21 cellular contexts compared by ENCODE assay signal in genomic region chr18:76767954-76768353, GRCh38. TPM values are rescaled to one million over a fixed set of nuclear protein-coding genes. Genes with fewer than 3 reads are reported as not detected.
DNase-seq lines count a peak whose midpoint lies in the region; ATAC-seq, FAIRE-seq and TF ChIP-seq lines count a peak whose summit lies in the region.
"Had no signal": no experiment of that assay in that cellular context is flagged by ENCODE, and none has a peak within 500 bp of the region (broad histone marks: within the 10 kb centered on the region; RNA-seq: fewer than 3 reads in every experiment).

No MANE protein-coding gene starts in this region.

- H3K79me2 ChIP-seq in HepG2 (ENCODE audit: insufficient read depth, low read length), result no peaks in the 10 kb centered on the region

- no peak overlapping the region for H4K91ac ChIP-seq in IMR-90 (ENCODE audit: insufficient read depth, low read depth, low read length)

- H3K14ac ChIP-seq in IMR-90 (replicated peaks; ENCODE audit: low read depth, low read length), result no peak overlapping the region

- no peak overlapping the region for H4K5ac ChIP-seq in IMR-90 (ENCODE audit: low read depth, low read length)

- H3K27me3 Mint-ChIP-seq in activated T-cell treated with anti-CD3 and anti-CD28 coated beads, Interleukin-2, amount 50 U/mL, for 4 hours (ENCODE audit: low read depth), result peaks cover 6% of the 10 kb centered on the region
- H3K27me3 Mint-ChIP-seq in type B pancreatic cell, result no peaks in the 10 kb centered on the region
- H3K27me3 Mint-ChIP-seq: CD4-positive, CD25-positive, alpha-beta regulatory T cell had no signal

- WGBS in HepG2 (ENCODE audit: low lambda C conversion rate), result 25% methylated on average over 1 of the region's 1 CpG
- WGBS in right lobe of liver (ENCODE audit: insufficient coverage, low coverage, low lambda C conversion rate, missing lambda C conversion rate), result 73% methylated on average over 1 of the region's 1 CpG
- WGBS in IMR-90 (ENCODE audit: extremely low coverage in 2 of 2, insufficient read length in 1 of 2), 2 experiments, result no CpG with 5 or more reads among the region's 1 CpG

- CTCF ChIA-PET in HepG2 (lab: Yijun Ruan, JAX; ENCODE audit: low intra/inter-chr PET ratio, low total read pairs) (no interaction called here), IMR-90 (lab: Yijun Ruan, JAX) (no interaction called here)

- no peak overlapping the region for H2BK15ac ChIP-seq in IMR-90 (ENCODE audit: low read depth, low read length)

- H3K27ac ChIP-seq in HepG2 (ENCODE audit: extremely low read length, insufficient read depth, low read length) (no peak overlapping the region), right lobe of liver (no peak overlapping the region), IMR-90 (ENCODE audit: insufficient read depth, low read length) (no peak overlapping the region)
- H3K27ac ChIP-seq: BLaER1, C4-2B, GM23248 had no signal

- TF ChIP-seq RAD21 in HepG2 (CRISPR knock-in tag; IDR thresholded peaks at IDR 0.05) (no peak), IMR-90 (IDR thresholded peaks at IDR 0.05; ENCODE audit: low read length) (no peak)

- BruUV-seq in HepG2 (replicated peaks; lab: Mats Ljungman, UMichigan) (no TSS peak), IMR-90 (replicated peaks; lab: Mats Ljungman, UMichigan) (no TSS peak)

- H3K4me1 ChIP-seq in HepG2 (ENCODE audit: insufficient read depth, low read length), result peaks cover 31% of the 10 kb centered on the region
- no peaks in the 10 kb centered on the region for H3K4me1 ChIP-seq in right lobe of liver
- H3K4me1 ChIP-seq in IMR-90 (ENCODE audit: control insufficient read depth, insufficient read depth, low read length), result no peaks in the 10 kb centered on the region
- H3K4me1 ChIP-seq: BLaER1, Caco-2 had no signal

- H3K4me3 Mint-ChIP-seq in activated T-cell treated with anti-CD3 and anti-CD28 coated beads, Interleukin-2, amount 50 U/mL, for 4 hours, result no peak overlapping the region
- H3K4me3 Mint-ChIP-seq in type B pancreatic cell, result no peak overlapping the region
- H3K4me3 Mint-ChIP-seq: B cell; CD4-positive, CD25-positive, alpha-beta regulatory T cell; CD8-positive, alpha-beta T cell had no signal

- no peak overlapping the region for H2BK5ac ChIP-seq in IMR-90 (ENCODE audit: low read depth, low read length, poor library complexity, severe bottlenecking)

- peaks cover 9% of the 10 kb centered on the region for H3K4me1 Mint-ChIP-seq in activated T-cell treated with anti-CD3 and anti-CD28 coated beads, Interleukin-2, amount 50 U/mL, for 4 hours (ENCODE audit: low read depth)
- H3K4me1 Mint-ChIP-seq in type B pancreatic cell (ENCODE audit: unreplicated experiment), result peaks cover 8% of the 10 kb centered on the region
- H3K4me1 Mint-ChIP-seq: B cell had no signal

- H4K8ac ChIP-seq in IMR-90 (ENCODE audit: low read depth in 2 of 2, low read length in 2 of 2), result no peak overlapping the region

- FAIRE-seq in HepG2 (lab: Jason Lieb, UNC), result no peak
- FAIRE-seq in bronchial epithelial cell (lab: Jason Lieb, UNC), result no peak
- FAIRE-seq: G401.6, GM12892, GM19239, H1 had no signal

- intact Hi-C loops in HepG2 (cut with micrococcal nuclease; ENCODE audit: unreplicated experiment) (no loop called here), right lobe of liver (cut with DNase I) (no loop called here), IMR-90 (cut with micrococcal nuclease) (no loop called here)

- no peak overlapping the region for H2AK9ac ChIP-seq in IMR-90 (replicated peaks; ENCODE audit: low read depth, low read length, poor library complexity)

- H2BK120ac ChIP-seq in IMR-90 (ENCODE audit: low read depth, low read length), result no peak overlapping the region

- no peak overlapping the region for H3K56ac ChIP-seq in IMR-90 (ENCODE audit: extremely low read depth, insufficient read depth, low read length)

- no peaks in the 10 kb centered on the region for H3K36me3 Mint-ChIP-seq in activated T-cell treated with anti-CD3 and anti-CD28 coated beads, Interleukin-2, amount 50 U/mL, for 4 hours (ENCODE audit: insufficient read depth)
- H3K36me3 Mint-ChIP-seq in type B pancreatic cell, result no peaks in the 10 kb centered on the region
- H3K36me3 Mint-ChIP-seq: CD8-positive, alpha-beta T cell had no signal

- H3K4ac ChIP-seq in IMR-90 (ENCODE audit: low read depth, low read length), result no peak overlapping the region

- H3K79me1 ChIP-seq in IMR-90 (ENCODE audit: low read depth in 1 of 2, low read length in 2 of 2), result no peaks in the 10 kb centered on the region

- no peaks in the 10 kb centered on the region for H3K36me3 ChIP-seq in HepG2 (replicated peaks in 1 of 2; ENCODE audit: control insufficient read depth in 1 of 2, insufficient read depth in 2 of 2, low read length in 2 of 2)
- H3K36me3 ChIP-seq in right lobe of liver, result no peaks in the 10 kb centered on the region
- no peaks in the 10 kb centered on the region for H3K36me3 ChIP-seq in IMR-90 (ENCODE audit: control insufficient read depth, insufficient read depth, low read length)
- no peaks in the 10 kb centered on the region for H3K36me3 ChIP-seq in bronchial epithelial cell (ENCODE audit: control insufficient read depth, insufficient read depth, low read length)
- H3K36me3 ChIP-seq: BLaER1 had no signal

- TF ChIP-seq POLR2A in HepG2 (IDR thresholded peaks at IDR 0.05; ENCODE audit: insufficient read depth in 1 of 2, low read depth in 2 of 2, low read length in 2 of 2) (no peak), right lobe of liver (IDR thresholded peaks at IDR 0.05) (no peak), IMR-90 (IDR thresholded peaks at IDR 0.05; ENCODE audit: low read depth, low read length) (no peak)

- peaks cover 18% of the 10 kb centered on the region for H3K9me3 Mint-ChIP-seq in activated T-cell treated with anti-CD3 and anti-CD28 coated beads, Interleukin-2, amount 50 U/mL, for 4 hours
- peaks cover 19% of the 10 kb centered on the region for H3K9me3 Mint-ChIP-seq in type B pancreatic cell

- no peak overlapping the region for H3K27ac Mint-ChIP-seq in type B pancreatic cell
- H3K27ac Mint-ChIP-seq: B cell; CD8-positive, alpha-beta T cell had no signal

- TF ChIP-seq EP300 in HepG2 (IDR thresholded peaks at IDR 0.05; ENCODE audit: low read depth in 2 of 2, low read length in 2 of 2), result no peak
- no peak for TF ChIP-seq EP300 in HepG2 (CRISPR knock-in tag; IDR thresholded peaks at IDR 0.05; ENCODE audit: borderline replicate concordance)

- H3K18ac ChIP-seq in IMR-90 (ENCODE audit: low read depth, low read length), result no peak overlapping the region

- DNase-seq in HepG2 (ENCODE audit: low spot score) (no peak), right lobe of liver (no peak), IMR-90 (no peak), bronchial epithelial cell (ENCODE audit: low read depth) (peak; percentile 52), type B pancreatic cell (ENCODE audit: extremely low spot score, unreplicated experiment) (no peak)
- no peak for DNase-seq in activated T-cell treated with anti-CD3 and anti-CD28 coated beads, Interleukin-2, amount 50 U/mL, for 4 hours
- DNase-seq: Caco-2; CD4-positive, CD25-positive, alpha-beta regulatory T cell; CD8-positive, alpha-beta T cell; DMS153; DMS79 treated with DMSO at 0.1 percent for 48 hours; GM23248; H7; HCEC 1CT had no signal

- no peak overlapping the region for H2BK20ac ChIP-seq in IMR-90 (ENCODE audit: low read depth, low read length)

- no peaks in the 10 kb centered on the region for H3K9me3 ChIP-seq in HepG2 (ENCODE audit: low read length)
- H3K9me3 ChIP-seq in right lobe of liver, result peaks cover 0 to 6% (median 0%) of the 10 kb centered on the region in 4 donors
- H3K9me3 ChIP-seq in IMR-90 (ENCODE audit: control insufficient read depth, insufficient read depth, low read length), result no peaks in the 10 kb centered on the region; the same call in 1 of the 2 replicates
- H3K9me3 ChIP-seq: Caco-2 had no signal

- in situ Hi-C loops in HepG2 (cut with HindIII; ENCODE audit: extremely low pct_ligation_motif_present, low pct_unique_long_range_greater_than_20kb) (no loop called here), IMR-90 (cut with MboI; ENCODE audit: low sequenced_read_pairs) (no loop called here)

- no peak overlapping the region for H3K4me2 ChIP-seq in HepG2 (ENCODE audit: low read depth, low read length)
- no peak overlapping the region for H3K4me2 ChIP-seq in IMR-90 (ENCODE audit: low read depth, low read length)
- H3K4me2 ChIP-seq: BLaER1 had no signal

- no peak for ATAC-seq in HepG2
- ATAC-seq in right lobe of liver, result no peak
- ATAC-seq in IMR-90 (ENCODE audit: low read depth), result no peak
- no peak for ATAC-seq in activated T-cell treated with anti-CD3 and anti-CD28 coated beads, Interleukin-2, amount 50 U/mL, for 4 hours
- ATAC-seq: CD8-positive, alpha-beta T cell had no signal

- no peak overlapping the region for H3K23ac ChIP-seq in IMR-90 (ENCODE audit: low read depth, low read length)

- H3K27me3 ChIP-seq in HepG2 (ENCODE audit: control insufficient read depth in 1 of 2, insufficient read depth in 2 of 2, low read length in 2 of 2) (peaks cover 3 to 4% of the 10 kb centered on the region in 2 experiments; a peak in 1 of 5 replicates), right lobe of liver (no peaks in the 10 kb centered on the region), IMR-90 (ENCODE audit: control insufficient read depth, insufficient read depth, low read length) (peaks cover 6% of the 10 kb centered on the region), bronchial epithelial cell (ENCODE audit: control insufficient read depth, insufficient read depth, low read length) (peaks cover 1% of the 10 kb centered on the region)
- H3K27me3 ChIP-seq: BLaER1 had no signal

- TF ChIP-seq CTCF in HepG2 (CRISPR knock-in tag; IDR thresholded peaks at IDR 0.05) (no peak), right lobe of liver (IDR thresholded peaks at IDR 0.05) (no peak), IMR-90 (conservative IDR thresholded peaks at IDR 0.05; ENCODE audit: low read depth, low read length) (no peak), bronchial epithelial cell (IDR thresholded peaks at IDR 0.05; ENCODE audit: insufficient read depth, low read length, severe bottlenecking) (no peak), type B pancreatic cell (conservative IDR thresholded peaks at IDR 0.05) (no peak)

- no peak overlapping the region for H3K4me3 ChIP-seq in HepG2 (replicated peaks in 1 of 3; ENCODE audit: insufficient read depth in 1 of 3, low read depth in 2 of 3, low read length in 3 of 3)
- no peak overlapping the region for H3K4me3 ChIP-seq in right lobe of liver
- H3K4me3 ChIP-seq in IMR-90 (ENCODE audit: insufficient read depth, low read depth, low read length), result no peak overlapping the region
- H3K4me3 ChIP-seq in bronchial epithelial cell (ENCODE audit: low read depth, low read length), result no peak overlapping the region
- H3K4me3 ChIP-seq: BLaER1, GM23248 had no signal

- H4K20me1 ChIP-seq in HepG2 (ENCODE audit: insufficient read depth, low read length) (no peaks in the 10 kb centered on the region), IMR-90 (ENCODE audit: insufficient read depth, low read length) (no peaks in the 10 kb centered on the region)
- H4K20me1 ChIP-seq: BLaER1 had no signal

- POLR2A ChIA-PET in HepG2 (lab: Yijun Ruan, JAX), result no interaction called here
- POLR2A ChIA-PET in IMR-90 (lab: Charles Lee; ENCODE audit: unreplicated experiment), result no interaction called here

- no peak overlapping the region for H2AK5ac ChIP-seq in IMR-90 (ENCODE audit: low read depth, low read length)

- no peaks in the 10 kb centered on the region for H3K9me1 ChIP-seq in IMR-90 (ENCODE audit: insufficient read depth, low read length)

- H2AFZ ChIP-seq in HepG2 (ENCODE audit: low read length) (no peak overlapping the region), IMR-90 (replicated peaks; ENCODE audit: low read length, poor library complexity) (no peak overlapping the region)
- H2AFZ ChIP-seq: GM23248 had no signal

- dilution Hi-C loops in IMR-90 (cut with HindIII; ENCODE audit: low sequenced_read_pairs, unreplicated experiment), result no loop called here

- no peak overlapping the region for H3K9ac ChIP-seq in HepG2 (ENCODE audit: insufficient read depth, low read depth, low read length)
- H3K9ac ChIP-seq in IMR-90 (ENCODE audit: low read depth, low read length), result no peak overlapping the region
- H3K9ac ChIP-seq: BLaER1, GM23248 had no signal

RNA-seq across cellular contexts. Expression of gene ZNF236, which starts 54.4 kb away (rescaled TPM):
- total RNA-seq in HepG2 (2016; rRNA removed; fragmentation: Illumina TruSeq; extraction: Trizol) (7.2 and 9.2 TPM in 2 replicates), right lobe of liver (1 to 10 TPM; 3.8 to 7.6 (median 5.8) TPM), IMR-90 (2012; rRNA removed) (9.7 and 11.1 TPM in 2 replicates), bronchial epithelial cell (5.3 and 6.4 TPM in 2 replicates), type B pancreatic cell (ENCODE audit: low replicate concordance) (14.3 and 20.2 TPM in 2 replicates)
- 61.5 and 67.5 TPM in 2 replicates for total RNA-seq in HepG2 (2016; cell fraction: cytosol; rRNA removed; fragmentation: Illumina TruSeq; extraction: Trizol; ENCODE audit: low read depth)
- 7.3 and 7.5 TPM in 2 replicates for total RNA-seq in HepG2 (2016; cell fraction: insoluble cytoplasmic fraction; rRNA removed; fragmentation: Illumina TruSeq; extraction: Trizol)
- 27.9 and 29.6 TPM in 2 replicates for total RNA-seq in HepG2 (2016; cell fraction: membrane; rRNA removed; fragmentation: Illumina TruSeq; extraction: Trizol)
- total RNA-seq in HepG2 (2016; cell fraction: nucleus; rRNA removed; fragmentation: Illumina TruSeq; extraction: Trizol), result 11.9 and 13.5 TPM in 2 replicates
- polyA plus RNA-seq in HepG2 (2011; rRNA removed) (3.0 and 3.4 TPM in 2 replicates), IMR-90 (2012; rRNA removed) (3.4 and 3.6 TPM in 2 replicates)
- polyA plus RNA-seq in HepG2 (2011; cell fraction: cytosol; rRNA removed), result 1.9 TPM in 2 replicates
- 10.0 and 10.5 TPM in 2 replicates for polyA plus RNA-seq in HepG2 (2011; cell fraction: nucleus; rRNA removed)
- 1.7 and 2.1 TPM in 2 replicates for polyA plus RNA-seq in HepG2 (2012)
- polyA plus RNA-seq in HepG2 (2016; cell fraction: cytosol; fragmentation: Illumina TruSeq; extraction: Trizol; ENCODE audit: low read depth), result 0.10 TPM in 2 replicates
- polyA plus RNA-seq in HepG2 (2016; cell fraction: insoluble cytoplasmic fraction; fragmentation: Illumina TruSeq; extraction: Trizol; ENCODE audit: low read depth), result 2.1 and 2.7 TPM in 2 replicates
- polyA plus RNA-seq in HepG2 (2016; cell fraction: membrane; fragmentation: Illumina TruSeq; extraction: Trizol; ENCODE audit: low read depth), result 0.42 and 0.51 TPM in 2 replicates
- polyA plus RNA-seq in HepG2 (2016; cell fraction: nucleus; fragmentation: Illumina TruSeq; extraction: Trizol; ENCODE audit: insufficient read depth, low read depth), result 5.6 and 6.3 TPM in 2 replicates
- polyA minus RNA-seq in HepG2 (2011; rRNA and poly(A)+ RNA removed; ENCODE audit: low replicate concordance), result 20.6 and 28.6 TPM in 2 replicates
- 8.0 and 17.3 TPM in 2 replicates for polyA minus RNA-seq in HepG2 (2011; cell fraction: cytosol; rRNA and poly(A)+ RNA removed)
- 27.7 and 32.1 TPM in 2 replicates for polyA minus RNA-seq in HepG2 (2011; cell fraction: nucleus; rRNA and poly(A)+ RNA removed)
- polyA plus RNA-seq in IMR-90 (2012; cell fraction: cytosol; rRNA removed), result 2.0 and 3.7 TPM in 2 replicates
- polyA plus RNA-seq in IMR-90 (2012; cell fraction: nucleus; rRNA removed; ENCODE audit: low replicate concordance), result 12.4 and 16.5 TPM in 2 replicates
- 10 to 100 TPM; 13.9 to 16.6 (median 15.5) TPM for total RNA-seq in activated T-cell treated with anti-CD3 and anti-CD28 coated beads, Interleukin-2, amount 50 U/mL, for 4 hours
